ENCODE assay signal across 8 cellular contexts in the genomic region with DNA sequence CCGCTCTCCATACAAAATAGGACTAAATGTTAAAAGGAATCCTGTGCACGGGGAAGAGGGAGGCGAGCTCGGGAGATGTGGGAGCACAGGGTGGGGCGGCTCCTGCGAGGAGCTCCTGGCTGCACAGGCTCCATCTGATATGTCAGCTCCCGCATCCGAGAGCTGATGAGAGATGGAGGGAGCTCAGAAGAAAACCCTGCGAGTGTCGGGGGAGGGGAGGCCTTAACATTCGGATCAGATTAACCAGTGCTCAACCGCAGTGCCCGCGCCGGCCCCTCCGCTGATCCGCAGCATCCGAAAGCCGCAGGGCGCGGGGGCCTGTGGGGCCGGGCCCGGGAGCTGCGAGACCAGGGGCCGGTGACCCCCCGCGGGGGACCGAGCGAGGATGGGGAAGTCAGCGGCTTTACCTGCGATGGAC. TPM values are rescaled to one million over a fixed set of nuclear protein-coding genes. Genes with fewer than 3 reads are reported as not detected.
DNase-seq lines count a peak whose midpoint lies in the region; ATAC-seq and TF ChIP-seq lines count a peak whose summit lies in the region.

No MANE protein-coding gene starts in this region.

- peak overlapping the region; percentile 27 to 57 for H3K4me3 ChIP-seq in CD4-positive, alpha-beta memory T cell (ENCODE audit: low read length in 2 of 2)
- H3K4me3 ChIP-seq in esophagus muscularis mucosa (peak overlapping the region; percentile 66 to 83 (median 76)), aorta (ENCODE audit: low read length in 2 of 2) (peak overlapping the region; percentile 60 to 63)

- no peaks in the 10 kb centered on the region for H3K36me3 ChIP-seq in CD4-positive, alpha-beta memory T cell (ENCODE audit: insufficient read depth, low read length)
- H3K36me3 ChIP-seq in esophagus muscularis mucosa (no peaks in the 10 kb centered on the region), aorta (ENCODE audit: control insufficient read depth in 1 of 2, insufficient read depth in 2 of 2, low read length in 1 of 2) (no peaks in the 10 kb centered on the region)

- peak; percentile 11 to 47 (median 22) for DNase-seq in CD4-positive, alpha-beta memory T cell
- DNase-seq in HuH-7.5 (ENCODE audit: low spot score) (peak; percentile 13), esophagus muscularis mucosa (ENCODE audit: extremely low spot score) (no peak), myocyte (ENCODE audit: low read depth) (peak; percentile 35), aorta (peak; percentile 49 to 75)
- DNase-seq in activated CD8-positive, alpha-beta T cell treated with anti-CD3 and anti-CD28 coated beads for 36 hours, result peak; percentile 45

- H3K4me1 Mint-ChIP-seq in CD4-positive, alpha-beta memory T cell, result peaks cover 19 to 43% (median 23%) of the 10 kb centered on the region in 4 donors
- H3K4me1 Mint-ChIP-seq in activated CD8-positive, alpha-beta T cell treated with anti-CD3 and anti-CD28 coated beads for 36 hours (ENCODE audit: low read depth), result peaks cover 24% of the 10 kb centered on the region

- peak overlapping the region; percentile 11 to 93 (median 79) for H3K27ac Mint-ChIP-seq in CD4-positive, alpha-beta memory T cell
- H3K27ac Mint-ChIP-seq in activated CD8-positive, alpha-beta T cell treated with anti-CD3 and anti-CD28 coated beads for 36 hours, result no peak overlapping the region

- no peaks in the 10 kb centered on the region for H3K9me3 Mint-ChIP-seq in CD4-positive, alpha-beta memory T cell
- no peaks in the 10 kb centered on the region for H3K9me3 Mint-ChIP-seq in activated CD8-positive, alpha-beta T cell treated with anti-CD3 and anti-CD28 coated beads for 36 hours

- CTCF ChIA-PET in CD4-positive, alpha-beta memory T cell (lab: Charles Lee; ENCODE audit: partially characterized antibody), result interaction anchor here (0.7 to 2.9 kb wide), 13 partner anchors 8 to 152 kb away, joined by 3 to 18 read pairs (median 3); a partner anchor contains a TSS
- CTCF ChIA-PET in activated CD8-positive, alpha-beta T cell treated with anti-CD3 and anti-CD28 coated beads for 36 hours (lab: Charles Lee), result interaction anchor here (0.7 to 3.2 kb wide), 26 partner anchors 8 to 402 kb away, joined by 3 to 33 read pairs (median 4); a partner anchor contains a TSS

- peak overlapping the region; percentile 85 to 95 (median 90) for H3K4me3 Mint-ChIP-seq in CD4-positive, alpha-beta memory T cell
- peak overlapping the region; percentile 84 for H3K4me3 Mint-ChIP-seq in activated CD8-positive, alpha-beta T cell treated with anti-CD3 and anti-CD28 coated beads for 36 hours

- H3K27me3 ChIP-seq in CD4-positive, alpha-beta memory T cell (ENCODE audit: insufficient read depth, low read length), result peaks cover 12% of the 10 kb centered on the region
- H3K27me3 ChIP-seq in esophagus muscularis mucosa, result no peaks in the 10 kb centered on the region
- no peaks in the 10 kb centered on the region for H3K27me3 ChIP-seq in aorta (ENCODE audit: control insufficient read depth in 1 of 2, insufficient read depth in 2 of 2, low read length in 1 of 2)

- TF ChIP-seq EP300 in esophagus muscularis mucosa (IDR thresholded peaks at IDR 0.05), result no peak

- peak overlapping the region; percentile 35 for H3K27ac ChIP-seq in CD4-positive, alpha-beta memory T cell (ENCODE audit: low read depth, low read length)
- H3K27ac ChIP-seq in esophagus muscularis mucosa (replicated peaks in 1 of 4), result peak overlapping the region; percentile 29 to 65 (median 56)
- no peak overlapping the region for H3K27ac ChIP-seq in aorta (ENCODE audit: low read depth in 1 of 2, low read length in 2 of 2)

- H3K4me1 ChIP-seq in CD4-positive, alpha-beta memory T cell (ENCODE audit: insufficient read depth, low read length), result peaks cover 36% of the 10 kb centered on the region
- peaks cover 16 to 29% (median 23%) of the 10 kb centered on the region in 4 donors for H3K4me1 ChIP-seq in esophagus muscularis mucosa
- no peaks in the 10 kb centered on the region for H3K4me1 ChIP-seq in aorta (ENCODE audit: control insufficient read depth in 1 of 2, insufficient read depth in 2 of 2, low read length in 2 of 2)

- ATAC-seq in GM19438 (IDR thresholded peaks at IDR 0.05; ENCODE audit: low read depth, unreplicated experiment) (peak; percentile 32), aorta (ENCODE audit: low FRiP score) (peak; percentile 56), HG03135 (IDR thresholded peaks at IDR 0.05; ENCODE audit: unreplicated experiment) (no peak)
- peak; percentile 21 for ATAC-seq in activated CD8-positive, alpha-beta T cell treated with anti-CD3 and anti-CD28 coated beads for 36 hours

- peaks cover 0 to 1% of the 10 kb centered on the region in 2 donors for H3K36me3 Mint-ChIP-seq in CD4-positive, alpha-beta memory T cell
- no peaks in the 10 kb centered on the region for H3K36me3 Mint-ChIP-seq in activated CD8-positive, alpha-beta T cell treated with anti-CD3 and anti-CD28 coated beads for 36 hours (ENCODE audit: low read depth)

- WGBS in esophagus muscularis mucosa, result under 1% methylated on average over 18 of the region's 31 CpGs
- 1% methylated on average over 28 to 31 of the region's 31 CpGs for WGBS in aorta, 2 donors

- POLR2A ChIA-PET in CD4-positive, alpha-beta memory T cell (lab: Charles Lee; ENCODE audit: partially characterized antibody), result interaction anchor here (0.9 to 1.8 kb wide), 5 partner anchors 18 to 159 kb away, joined by 3 to 10 read pairs (median 6); a partner anchor contains a TSS
- POLR2A ChIA-PET in activated CD8-positive, alpha-beta T cell treated with anti-CD3 and anti-CD28 coated beads for 36 hours (lab: Charles Lee), result interaction anchor here (1.0 to 1.5 kb wide), 3 partner anchors 28 to 157 kb away, joined by 3 to 4 read pairs (median 3); a partner anchor contains a TSS

- peaks cover 16 to 24% of the 10 kb centered on the region in 2 donors for H3K27me3 Mint-ChIP-seq in CD4-positive, alpha-beta memory T cell
- H3K27me3 Mint-ChIP-seq in activated CD8-positive, alpha-beta T cell treated with anti-CD3 and anti-CD28 coated beads for 36 hours, result peaks cover 5% of the 10 kb centered on the region

- intact Hi-C loops in CD4-positive, alpha-beta memory T cell (cut with micrococcal nuclease), result loop anchor here (1.0 to 10.0 kb wide), 3 partner anchors 78 to 1807 kb away; a partner anchor contains a TSS
- intact Hi-C loops in activated CD8-positive, alpha-beta T cell treated with anti-CD3 and anti-CD28 coated beads for 36 hours (cut with micrococcal nuclease), result loop anchor here (1.0 kb wide), 1 partner anchor 148 kb away; no protein-coding TSS in a partner anchor
- intact Hi-C loops in esophagus muscularis mucosa (cut with DNase I) (loop anchor here (2.0 to 10.0 kb wide), 4 partner anchors 58 to 1808 kb away; a partner anchor contains a TSS), aorta (cut with DNase I) (loop anchor here (5.0 kb wide), 2 partner anchors 56 to 146 kb away; a partner anchor contains a TSS)

- H3K9me3 ChIP-seq in CD4-positive, alpha-beta memory T cell (ENCODE audit: control insufficient read depth in 1 of 2, low read length in 2 of 2), result no peaks in the 10 kb centered on the region
- H3K9me3 ChIP-seq in esophagus muscularis mucosa (no peaks in the 10 kb centered on the region), aorta (ENCODE audit: control insufficient read depth, low read length) (no peaks in the 10 kb centered on the region)

- TF ChIP-seq CTCF in activated CD8-positive, alpha-beta T cell treated with anti-CD3 and anti-CD28 coated beads for 36 hours (IDR thresholded peaks at IDR 0.05), result no peak
- TF ChIP-seq CTCF in esophagus muscularis mucosa (IDR thresholded peaks at IDR 0.05), result no peak

- no peak for TF ChIP-seq POLR2A in esophagus muscularis mucosa (IDR thresholded peaks at IDR 0.05; ENCODE audit: low read depth)

RNA-seq across cellular contexts. Expression of a gene that starts 0.6 kb away (rescaled TPM):
- 1 to 10 TPM; 2.7 to 3.0 TPM for total RNA-seq in CD4-positive, alpha-beta memory T cell
- 1 to 10 TPM; 5.5 to 7.4 TPM for polyA plus RNA-seq in CD4-positive, alpha-beta memory T cell
- total RNA-seq in activated CD8-positive, alpha-beta T cell treated with anti-CD3 and anti-CD28 coated beads for 36 hours, result 1 to 10 TPM; 1.4 to 1.7 TPM
- 1 to 10 TPM; 2.1 to 3.7 (median 2.1) TPM for total RNA-seq in esophagus muscularis mucosa
- 1.9 and 2.2 TPM in 2 replicates for total RNA-seq in myocyte
- 1.1 TPM for polyA plus RNA-seq in myocyte (2012)
- 1 to 10 TPM; 2.4 to 3.3 TPM for total RNA-seq in aorta
- 1 to 10 TPM; 1.6 to 2.3 TPM for polyA plus RNA-seq in aorta

RNA-seq across cellular contexts. Expression of a gene that starts 57.7 kb away (rescaled TPM):
- total RNA-seq in CD4-positive, alpha-beta memory T cell, result under 1 TPM; 0.61 to 0.87 TPM
- under 1 TPM in 1 of 2 donors, not detected in 1; 0.24 TPM for polyA plus RNA-seq in CD4-positive, alpha-beta memory T cell
- total RNA-seq in activated CD8-positive, alpha-beta T cell treated with anti-CD3 and anti-CD28 coated beads for 36 hours, result 10 to 100 TPM; 31.6 to 36.8 TPM
- total RNA-seq in esophagus muscularis mucosa (1 to 10 TPM in 1 of 4 donors, under 1 TPM in 1, not detected in 2; 0.83 to 1.6 TPM), myocyte (0.40 and 1.1 TPM in 2 replicates), aorta (under 1 TPM; 0.45 to 0.84 TPM)
- polyA plus RNA-seq in myocyte (2012), result 0.10 TPM
- polyA plus RNA-seq in aorta, result 1 to 10 TPM in 1 of 2 donors, not detected in 1; 1.6 TPM

Comparison
In these comparisons a context has a peak if more than half of its experiments do, and no peak if none do; other contexts are left out.
1. H3K27ac ChIP-seq: peak in CD4-positive, alpha-beta memory T cell (single experiment) and esophagus muscularis mucosa (4 of 4); none in aorta (0 of 2).
2. RNA of a gene that starts 57.7 kb away (total RNA-seq): 31.6 to 36.8 TPM in activated CD8-positive, alpha-beta T cell treated with anti-CD3 and anti-CD28 coated beads for 36 hours; 0.61 to 0.87 TPM in CD4-positive, alpha-beta memory T cell, 0.45 to 0.84 TPM in aorta, 0.83 to 1.6 TPM in esophagus muscularis mucosa and 0.40 to 1.1 TPM in myocyte; every median in the first group is over 10 times any median in the second.
3. Peak in every context shown above with its lines, with median percentiles within 50 percentile points of each other: H3K4me3 ChIP-seq.